In genomic region chr15:100150906-100151305, GRCh38 we compare ENCODE assay signal across 24 cellular contexts.
DNase-seq lines count a peak whose midpoint lies in the region; ATAC-seq and TF ChIP-seq lines count a peak whose summit lies in the region.
"Had no signal": no experiment of that assay in that cellular context is flagged by ENCODE, and none has a peak within 500 bp of the region (broad histone marks: within the 10 kb centered on the region; RNA-seq: fewer than 3 reads in every experiment).

No MANE protein-coding gene starts in this region.

- H2BK5ac ChIP-seq in H9 (ENCODE audit: insufficient read length, low read length): no peak overlapping the region

- H3K27ac ChIP-seq in H9 (ENCODE audit: insufficient read length, low read depth, low read length) (no peak overlapping the region), A673 (ENCODE audit: low read depth, low read length, poor library complexity, severe bottlenecking) (no peak overlapping the region)
- H3K27ac ChIP-seq: 22Rv1, A549, GM23248, HL-60 had no signal

- no TSS peak for BruUV-seq in A673 (replicated peaks; lab: Mats Ljungman, UMichigan)

- no peak overlapping the region for H4K8ac ChIP-seq in H9 (replicated peaks; ENCODE audit: insufficient read length, low read depth, low read length)

- peaks cover 9% of the 10 kb centered on the region for H3K9me3 ChIP-seq in H9 (ENCODE audit: control insufficient read depth, low read depth, low read length)
- H3K9me3 ChIP-seq in A673 (ENCODE audit: low read depth, low read length, poor library complexity, severe bottlenecking): peaks cover 6% of the 10 kb centered on the region

- H3K36me3 Mint-ChIP-seq in H9 (ENCODE audit: insufficient read depth in 1 of 3, low read depth in 3 of 3): peaks cover 10 to 23% (median 12%) of the 10 kb centered on the region in 3 experiments

- no peaks in the 10 kb centered on the region for H3K4me1 ChIP-seq in H9 (ENCODE audit: insufficient read depth, low read length)
- no peaks in the 10 kb centered on the region for H3K4me1 ChIP-seq in A673 (ENCODE audit: insufficient read depth, low read length, poor library complexity, severe bottlenecking)
- H3K4me1 ChIP-seq: A549 had no signal

- no peak overlapping the region for H3K27ac Mint-ChIP-seq in H9
- H3K27ac Mint-ChIP-seq: CD4-positive, CD25-positive, alpha-beta regulatory T cell; CD8-positive, alpha-beta memory T cell; HFFc6 had no signal

- H4K91ac ChIP-seq in H9 (ENCODE audit: insufficient read length, low read depth, low read length): no peak overlapping the region

- no peak overlapping the region for H2AFZ ChIP-seq in H9 (ENCODE audit: low read length)
- H2AFZ ChIP-seq: GM23248 had no signal

- no peak overlapping the region for H2AK5ac ChIP-seq in H9 (ENCODE audit: insufficient read length, low read length)

- H3K27me3 ChIP-seq in H9 (ENCODE audit: insufficient read depth, low read length) (no peaks in the 10 kb centered on the region), A673 (replicated peaks; ENCODE audit: insufficient read depth, low read depth, low read length, poor library complexity) (no peaks in the 10 kb centered on the region)

- H3K4me2 ChIP-seq in H9 (ENCODE audit: insufficient read depth, insufficient read length, low read length): no peak overlapping the region
- H3K4me2 ChIP-seq: A549 had no signal

- no peak overlapping the region for H3T11ph ChIP-seq in H9 (ENCODE audit: low read length)

- no peak overlapping the region for H3K9ac ChIP-seq in H9 (ENCODE audit: extremely low read depth, insufficient read length, low read length)
- H3K9ac ChIP-seq: GM23248 had no signal

- H3K56ac ChIP-seq in H9 (ENCODE audit: insufficient read length, low read depth, low read length): no peak overlapping the region

- H3K36me3 ChIP-seq in A673 (ENCODE audit: insufficient read depth, low read length, poor library complexity, severe bottlenecking): no peaks in the 10 kb centered on the region

- peaks cover 6% of the 10 kb centered on the region for H3K27me3 Mint-ChIP-seq in H9 (ENCODE audit: low read depth)
- H3K27me3 Mint-ChIP-seq: CD4-positive, CD25-positive, alpha-beta regulatory T cell; CD8-positive, alpha-beta memory T cell had no signal

- no peak overlapping the region for H3K4me3 Mint-ChIP-seq in H9
- H3K4me3 Mint-ChIP-seq: CD4-positive, CD25-positive, alpha-beta regulatory T cell; HFFc6 had no signal

- TF ChIP-seq CTCF in H9 (conservative IDR thresholded peaks at IDR 0.05) (no peak), A673 (conservative IDR thresholded peaks at IDR 0.05; ENCODE audit: low read depth, low read length) (no peak)

- H2BK15ac ChIP-seq in H9 (ENCODE audit: low read depth, low read length): no peak overlapping the region

- H4K5ac ChIP-seq in H9 (ENCODE audit: insufficient read length, low read depth, low read length): no peak overlapping the region

- peak; percentile 19 for DNase-seq in activated CD8-positive, alpha-beta memory T cell treated with anti-CD3 and anti-CD28 coated beads for 24 hours
- no peak for DNase-seq in activated CD8-positive, alpha-beta memory T cell treated with anti-CD3 and anti-CD28 coated beads, Interleukin-2, amount 50 U/mL, for 48 hours
- DNase-seq in H9 (no peak), mesenteric fat pad (ENCODE audit: low spot score) (peak; percentile 73), A673 (ENCODE audit: low spot score) (no peak)
- DNase-seq in stimulated activated CD8-positive, alpha-beta memory T cell treated with anti-CD3 and anti-CD28 coated beads, Interleukin-4, amount 100 ng/mL, for 48 hours: no peak
- DNase-seq: C1 segment of cervical spinal cord; CD4-positive, CD25-positive, alpha-beta regulatory T cell; CD8-positive, alpha-beta memory T cell; COR-L47; DMS 273 treated with DMSO at 0.1 percent for 48 hours; DMS53; DND-41; EL; GM23248; HFFc6; IMR-90 had no signal

- no peak for ATAC-seq in esophagus mucosa
- ATAC-seq: GM12878, HCT116, K562 had no signal

- H3K18ac ChIP-seq in H9 (ENCODE audit: insufficient read length, low read depth, low read length): no peak overlapping the region

- H3K79me2 ChIP-seq in H9 (ENCODE audit: insufficient read depth, low read length): no peaks in the 10 kb centered on the region

- CTCF ChIA-PET in A673 (lab: Charles Lee): no interaction called here

- POLR2A ChIA-PET in A673 (lab: Charles Lee; ENCODE audit: low non-redundant PET): no interaction called here

- H2BK12ac ChIP-seq in H9 (ENCODE audit: insufficient read length, low read depth, low read length): no peak overlapping the region

- H3K9me3 Mint-ChIP-seq in H9: peaks cover 23 to 24% of the 10 kb centered on the region in 2 experiments

- WGBS in H9 (ENCODE audit: extremely low coverage, insufficient read length, low lambda C conversion rate): no CpG with 5 or more reads among the region's 8 CpGs

- H3K23me2 ChIP-seq in H9 (ENCODE audit: insufficient read length, low read depth, low read length, poor library complexity, severe bottlenecking): no peaks in the 10 kb centered on the region

- no peak overlapping the region for H3K4ac ChIP-seq in H9 (ENCODE audit: low read depth, low read length)

- no peaks in the 10 kb centered on the region for H3K79me1 ChIP-seq in H9 (ENCODE audit: insufficient read depth, low read depth, low read length, poor library complexity, severe bottlenecking)

- H3K23ac ChIP-seq in H9 (ENCODE audit: insufficient read length, low read depth, low read length): no peak overlapping the region

- H3K4me1 Mint-ChIP-seq in H9: peaks cover 5 to 11% of the 10 kb centered on the region in 2 experiments; a peak in 2 of 4 replicates
- H3K4me1 Mint-ChIP-seq: CD4-positive, CD25-positive, alpha-beta regulatory T cell; CD8-positive, alpha-beta memory T cell had no signal

- no peak overlapping the region for H2BK120ac ChIP-seq in H9 (ENCODE audit: low read depth, low read length, poor library complexity, severe bottlenecking)

- no peak overlapping the region for H3K4me3 ChIP-seq in A673 (ENCODE audit: low read depth, low read length, poor library complexity, severe bottlenecking)
- H3K4me3 ChIP-seq: A549, GM12878, GM23248, K562 had no signal

- intact Hi-C loops in A673 (cut with micrococcal nuclease; ENCODE audit: unreplicated experiment): no loop called here

- H3K14ac ChIP-seq in H9 (ENCODE audit: insufficient read depth, low read length): peak overlapping the region; percentile 1; the same call in 1 of the 2 replicates

- no peak overlapping the region for H2BK20ac ChIP-seq in H9 (ENCODE audit: low read depth, low read length, poor library complexity, severe bottlenecking)

- H4K20me1 ChIP-seq in H9 (ENCODE audit: control insufficient read depth, insufficient read depth, insufficient read length): no peaks in the 10 kb centered on the region

Comparison
In these comparisons a context has a peak if more than half of its experiments do, and no peak if none do; other contexts are left out.
1. DNase-seq: peak in activated CD8-positive, alpha-beta memory T cell treated with anti-CD3 and anti-CD28 coated beads for 24 hours (single experiment) and mesenteric fat pad (single experiment); none in activated CD8-positive, alpha-beta memory T cell treated with anti-CD3 and anti-CD28 coated beads, Interleukin-2, amount 50 U/mL, for 48 hours (single experiment), H9 (single experiment), A673 (single experiment) and stimulated activated CD8-positive, alpha-beta memory T cell treated with anti-CD3 and anti-CD28 coated beads, Interleukin-4, amount 100 ng/mL, for 48 hours (single experiment).